Comparison of ENCODE assay signal across 9 cellular contexts in the genomic region with DNA sequence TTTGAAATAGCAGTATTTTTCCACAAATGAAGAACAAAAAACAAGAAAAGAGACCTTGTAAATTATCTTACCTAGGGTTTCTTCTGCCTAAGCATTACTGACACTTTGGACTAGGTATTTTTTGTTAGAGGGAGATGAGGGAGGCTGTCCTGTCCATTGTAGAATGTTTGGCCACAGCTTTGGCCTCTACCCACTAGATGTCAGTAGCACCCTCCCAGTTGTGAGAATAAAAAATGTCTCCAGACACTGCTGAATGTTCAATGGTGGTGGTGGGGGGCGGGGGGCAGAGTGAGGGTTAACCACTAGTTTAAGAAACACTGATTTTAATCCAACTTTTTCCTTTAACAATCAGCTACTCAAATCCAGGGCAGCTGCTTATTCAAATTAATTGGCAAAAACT. TPM values are rescaled to one million over a fixed set of nuclear protein-coding genes. Genes with fewer than 3 reads are reported as not detected.
A peak's percentile ranks its signal among the peaks of the same experiment; 100 is the strongest.
DNase-seq lines count a peak whose midpoint lies in the region; ATAC-seq lines count a peak whose summit lies in the region.
"Had no signal": no experiment of that assay in that cellular context is flagged by ENCODE, and none has a peak within 500 bp of the region (broad histone marks: within the 10 kb centered on the region; RNA-seq: fewer than 3 reads in every experiment).

No MANE protein-coding gene starts in this region.

- peak overlapping the region in 3 of 6 donors; percentile 24 to 67 (median 53) for H3K27ac Mint-ChIP-seq in naive B cell

- DNase-seq in D341Med (ENCODE audit: low spot score): peak; percentile 35
- peak; percentile 32 for DNase-seq in HT1080 (ENCODE audit: low read depth)
- peak; percentile 46 for DNase-seq in cerebellar cortex (ENCODE audit: low spot score)
- peak; percentile 17 for DNase-seq in naive B cell
- no peak for DNase-seq in OCI-M2 (lab: John Stamatoyannopoulos, UW; ENCODE audit: unreplicated experiment)
- DNase-seq in NCI-H2029 (lab: John Stamatoyannopoulos, UW): no peak

- ATAC-seq in GM19455 (IDR thresholded peaks at IDR 0.05; ENCODE audit: unreplicated experiment): peak; percentile 77
- peak; percentile 37 to 64 for ATAC-seq in naive B cell (ENCODE audit: low read depth in 2 of 2)
- no peak for ATAC-seq in HG03439 (IDR thresholded peaks at IDR 0.05; ENCODE audit: unreplicated experiment)

- peaks cover 8 to 13% of the 10 kb centered on the region in 2 donors for H3K36me3 Mint-ChIP-seq in naive B cell

- H3K4me3 Mint-ChIP-seq in naive B cell: no peak overlapping the region
- H3K4me3 Mint-ChIP-seq: IgD-negative memory B cell had no signal

- H3K9me3 Mint-ChIP-seq in naive B cell: no peaks in the 10 kb centered on the region
- H3K9me3 Mint-ChIP-seq: IgD-negative memory B cell had no signal

- H3K27me3 Mint-ChIP-seq in naive B cell: no peaks in the 10 kb centered on the region
- H3K27me3 Mint-ChIP-seq: IgD-negative memory B cell had no signal

- H3K4me1 Mint-ChIP-seq in naive B cell: peaks cover 0 to 7% (median 7%) of the 10 kb centered on the region in 3 donors

RNA-seq across cellular contexts. Expression of gene OTUD4, which starts 25.8 kb away (rescaled TPM):
- 12.8 and 15.8 TPM in 2 replicates for total RNA-seq in HT1080 (2014; rRNA removed; shearing (Covaris generic))
- 23.7 and 32.0 TPM in 2 replicates for polyA plus RNA-seq in HT1080 (2015; cell fraction: cytosol; rRNA removed)
- polyA plus RNA-seq in HT1080 (2015; cell fraction: nucleus; rRNA removed): 53.2 and 54.9 TPM in 2 replicates
- polyA plus RNA-seq in naive B cell (ENCODE audit: low read depth in 6 of 6): 10 to 100 TPM; 11.9 to 20.1 (median 15.4) TPM

RNA-seq across cellular contexts. Expression of gene ABCE1, which starts 56.5 kb away (rescaled TPM):
- 182 and 187 TPM in 2 replicates for total RNA-seq in HT1080 (2014; rRNA removed; shearing (Covaris generic))
- polyA plus RNA-seq in HT1080 (2015; cell fraction: cytosol; rRNA removed): 138 and 166 TPM in 2 replicates
- 231 and 276 TPM in 2 replicates for polyA plus RNA-seq in HT1080 (2015; cell fraction: nucleus; rRNA removed)
- polyA plus RNA-seq in naive B cell (ENCODE audit: low read depth in 6 of 6): 10 to 100 TPM; 45.5 to 63.7 (median 56.4) TPM

RNA-seq across cellular contexts. Expression of gene ANAPC10, which starts 56.6 kb away (rescaled TPM):
- total RNA-seq in HT1080 (2014; rRNA removed; shearing (Covaris generic)): 28.9 and 31.7 TPM in 2 replicates
- polyA plus RNA-seq in HT1080 (2015; cell fraction: cytosol; rRNA removed): 32.4 and 34.0 TPM in 2 replicates
- polyA plus RNA-seq in HT1080 (2015; cell fraction: nucleus; rRNA removed): 19.0 and 23.1 TPM in 2 replicates
- 10 to 100 TPM; 26.8 to 60.9 (median 41.2) TPM for polyA plus RNA-seq in naive B cell (ENCODE audit: low read depth in 6 of 6)

Comparison
In these comparisons a context has a peak if more than half of its experiments do, and no peak if none do; other contexts are left out.
1. DNase-seq: peak in D341Med (single experiment), HT1080 (single experiment), cerebellar cortex (single experiment) and naive B cell (single experiment); none in OCI-M2 (single experiment) and NCI-H2029 (single experiment).